Comparison of ENCODE assay signal across 8 cellular contexts in genomic region chr15:90142216-90143175, GRCh38. TPM values are rescaled to one million over a fixed set of nuclear protein-coding genes. Genes with fewer than 3 reads are reported as not detected.
DNase-seq lines count a peak whose midpoint lies in the region; ATAC-seq lines count a peak whose summit lies in the region.

No MANE protein-coding gene starts in this region.

- no peaks in the 10 kb centered on the region for H3K36me3 Mint-ChIP-seq in activated naive CD4-positive, alpha-beta T cell treated with anti-CD3 and anti-CD28 coated beads, Interleukin-2, amount 50 U/mL, for 24 hours

- peaks cover 23% of the 10 kb centered on the region for H3K4me1 Mint-ChIP-seq in activated naive CD4-positive, alpha-beta T cell treated with anti-CD3 and anti-CD28 coated beads, Interleukin-2, amount 50 U/mL, for 24 hours

- ATAC-seq in HG02981 (IDR thresholded peaks at IDR 0.05; ENCODE audit: unreplicated experiment) (no peak), GM21825 (IDR thresholded peaks at IDR 0.05; ENCODE audit: unreplicated experiment) (no peak)

- peak overlapping the region; percentile 55 for H3K4me3 Mint-ChIP-seq in activated naive CD4-positive, alpha-beta T cell treated with anti-CD3 and anti-CD28 coated beads, Interleukin-2, amount 50 U/mL, for 24 hours

- no peaks in the 10 kb centered on the region for H3K9me3 Mint-ChIP-seq in activated naive CD4-positive, alpha-beta T cell treated with anti-CD3 and anti-CD28 coated beads, Interleukin-2, amount 50 U/mL, for 24 hours

- peak overlapping the region; percentile 68 for H3K27ac Mint-ChIP-seq in activated naive CD4-positive, alpha-beta T cell treated with anti-CD3 and anti-CD28 coated beads, Interleukin-2, amount 50 U/mL, for 24 hours

- DNase-seq in HUDEP-2 (lab: John Stamatoyannopoulos, UW; ENCODE audit: unreplicated experiment in 76 of 76) (peak in 57 of 76 experiments; percentile 8 to 83 (median 44)), T-helper 2 cell (peak in 4 of 5 experiments; percentile 21 to 84 (median 33)), HT-29 (ENCODE audit: low spot score) (no peak), DMS 273 (lab: John Stamatoyannopoulos, UW; ENCODE audit: unreplicated experiment) (no peak)
- peak; percentile 12 to 27 for DNase-seq in stimulated activated CD4-positive, alpha-beta T cell treated with anti-CD3 and anti-CD28 coated beads, Interleukin-1b, Interleukin-23, amount 100 ng/mL, for 4 hours (ENCODE audit: low read depth in 2 of 2)

- no peaks in the 10 kb centered on the region for H3K27me3 Mint-ChIP-seq in activated naive CD4-positive, alpha-beta T cell treated with anti-CD3 and anti-CD28 coated beads, Interleukin-2, amount 50 U/mL, for 24 hours

RNA-seq across cellular contexts. Expression of gene IDH2, which starts 40.2 kb away (rescaled TPM):
- 177 and 202 TPM in 2 replicates for total RNA-seq in HT-29 (2014; rRNA removed; shearing (Covaris generic))

RNA-seq across cellular contexts. Expression of gene SEMA4B, which starts 58.6 kb away (rescaled TPM):
- total RNA-seq in HT-29 (2014; rRNA removed; shearing (Covaris generic)): 198 and 272 TPM in 2 replicates

Comparison
In these comparisons a context has a peak if more than half of its experiments do, and no peak if none do; other contexts are left out.
1. DNase-seq: peak in HUDEP-2 (57 of 76), T-helper 2 cell (4 of 5) and stimulated activated CD4-positive, alpha-beta T cell treated with anti-CD3 and anti-CD28 coated beads, Interleukin-1b, Interleukin-23, amount 100 ng/mL, for 4 hours (2 of 2); none in HT-29 (single experiment) and DMS 273 (single experiment).